In the genomic region with DNA sequence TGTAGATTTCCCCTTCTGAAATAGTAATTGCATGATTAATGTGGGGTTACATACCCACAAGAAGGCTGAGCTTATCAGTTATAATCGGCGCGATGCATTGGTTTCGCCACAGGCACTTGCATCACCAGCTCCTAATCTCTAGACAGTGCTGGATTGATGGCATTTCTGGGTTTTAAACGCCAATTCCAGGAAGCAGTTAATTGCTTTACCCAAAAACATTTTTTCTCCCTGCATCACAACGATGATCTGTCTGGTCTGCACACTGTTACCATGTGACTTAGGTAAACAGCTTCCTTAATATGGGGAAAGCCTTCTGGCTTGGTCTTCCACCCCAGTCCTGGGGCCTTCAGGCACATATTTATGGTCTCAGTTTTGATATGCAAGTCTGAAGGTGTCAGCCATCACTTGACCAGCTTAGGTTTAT, we compare ENCODE assay signal across 10 cellular contexts.
DNase-seq lines count a peak whose midpoint lies in the region; ATAC-seq and TF ChIP-seq lines count a peak whose summit lies in the region.
"Had no signal": no experiment of that assay in that cellular context is flagged by ENCODE, and none has a peak within 500 bp of the region (broad histone marks: within the 10 kb centered on the region; RNA-seq: fewer than 3 reads in every experiment).

No MANE protein-coding gene starts in this region.

- peak; percentile 92 for ATAC-seq in stimulated activated effector memory CD8-positive, alpha-beta T cell treated with anti-CD3 and anti-CD28 coated beads, Interleukin-12 subunit alpha, Interleukin-12 subunit beta, amount 100 ng/mL, for 72 hours
- no peak for ATAC-seq in HG03280 (IDR thresholded peaks at IDR 0.05; ENCODE audit: unreplicated experiment)

- H3K4me1 Mint-ChIP-seq in activated naive CD4-positive, alpha-beta T cell treated with anti-CD3 and anti-CD28 coated beads for 36 hours (ENCODE audit: low read depth) = peaks cover 25% of the 10 kb centered on the region
- H3K4me1 Mint-ChIP-seq in dendritic cell treated with granulocyte-macrophage colony-stimulating factor and Interleukin-4, amounts not matched to agents 40 ng/mL and 50 ng/mL, for 4 days (ENCODE audit: low read depth) = peaks cover 58% of the 10 kb centered on the region
- H3K4me1 Mint-ChIP-seq in stimulated activated effector memory CD8-positive, alpha-beta T cell treated with anti-CD3 and anti-CD28 coated beads, Interleukin-12 subunit alpha, Interleukin-12 subunit beta, amount 100 ng/mL, for 72 hours = peaks cover 41% of the 10 kb centered on the region

- intact Hi-C loops in activated naive CD4-positive, alpha-beta T cell treated with anti-CD3 and anti-CD28 coated beads for 36 hours (cut with micrococcal nuclease) = no loop called here
- intact Hi-C loops in dendritic cell treated with granulocyte-macrophage colony-stimulating factor and Interleukin-4, amounts not matched to agents 40 ng/mL and 50 ng/mL, for 4 days (cut with micrococcal nuclease) = no loop called here

- no peak for TF ChIP-seq CTCF in SK-N-SH (IDR thresholded peaks at IDR 0.05)

- H3K4me3 ChIP-seq in SK-N-SH (ENCODE audit: low read depth in 2 of 2, low read length in 1 of 2) = no peak overlapping the region
- H3K4me3 ChIP-seq: upper lobe of left lung had no signal

- TF ChIP-seq EP300 in SK-N-SH (IDR thresholded peaks at IDR 0.05; ENCODE audit: borderline replicate concordance in 1 of 2, low read depth in 1 of 2, low read length in 1 of 2) = peak; percentile 74 to 84; a peak in 3 of 4 replicates

- no peaks in the 10 kb centered on the region for H3K27me3 ChIP-seq in SK-N-SH (ENCODE audit: insufficient read depth)
- H3K27me3 ChIP-seq: upper lobe of left lung had no signal

- H3K36me3 ChIP-seq in SK-N-SH (replicated peaks in 1 of 2; ENCODE audit: control insufficient read depth in 1 of 2, insufficient read depth in 2 of 2, low read length in 1 of 2) = no peaks in the 10 kb centered on the region
- H3K36me3 ChIP-seq: upper lobe of left lung had no signal

- WGBS in SK-N-SH (ENCODE audit: low lambda C conversion rate) = 15% methylated on average over 6 of the region's 6 CpGs

- H3K79me2 ChIP-seq in SK-N-SH (ENCODE audit: insufficient read depth) = no peaks in the 10 kb centered on the region

- peak overlapping the region; percentile 2; the same call in 1 of the 2 replicates for H2AFZ ChIP-seq in SK-N-SH (ENCODE audit: low read depth)

- H4K20me1 ChIP-seq in SK-N-SH (ENCODE audit: insufficient read depth) = no peaks in the 10 kb centered on the region

- DNase-seq in activated naive CD4-positive, alpha-beta T cell treated with Interleukin-2 at 50 U/mL for 16 hours = peak; percentile 22
- DNase-seq in activated naive CD4-positive, alpha-beta T cell treated with anti-CD3 and anti-CD28 coated beads for 36 hours = no peak
- DNase-seq in SK-N-SH (peak; percentile 63), T-helper 9 cell (no peak), DMS114 treated with DMSO at 0.1 percent for 48 hours (lab: John Stamatoyannopoulos, UW; ENCODE audit: unreplicated experiment) (no peak)
- no peak for DNase-seq in stimulated activated effector memory CD8-positive, alpha-beta T cell treated with anti-CD3 and anti-CD28 coated beads, Interleukin-12 subunit alpha, Interleukin-12 subunit beta, amount 100 ng/mL, for 72 hours (ENCODE audit: low spot score in 2 of 2)
- DNase-seq: CD4-positive, alpha-beta T cell; upper lobe of left lung had no signal

- no peaks in the 10 kb centered on the region for H3K9me3 ChIP-seq in SK-N-SH
- H3K9me3 ChIP-seq: upper lobe of left lung had no signal

- H3K27ac Mint-ChIP-seq in activated naive CD4-positive, alpha-beta T cell treated with anti-CD3 and anti-CD28 coated beads for 36 hours = no peak overlapping the region
- H3K27ac Mint-ChIP-seq in dendritic cell treated with granulocyte-macrophage colony-stimulating factor and Interleukin-4, amounts not matched to agents 40 ng/mL and 50 ng/mL, for 4 days = peak overlapping the region; percentile 27
- H3K27ac Mint-ChIP-seq in stimulated activated effector memory CD8-positive, alpha-beta T cell treated with anti-CD3 and anti-CD28 coated beads, Interleukin-12 subunit alpha, Interleukin-12 subunit beta, amount 100 ng/mL, for 72 hours = no peak overlapping the region
- H3K27ac Mint-ChIP-seq: CD4-positive, alpha-beta T cell had no signal

- peaks cover 20% of the 10 kb centered on the region for H3F3A ChIP-seq in SK-N-SH (replicated peaks; ENCODE audit: insufficient read depth)

- H3K36me3 Mint-ChIP-seq in activated naive CD4-positive, alpha-beta T cell treated with anti-CD3 and anti-CD28 coated beads for 36 hours (ENCODE audit: low read depth) = no peaks in the 10 kb centered on the region
- H3K36me3 Mint-ChIP-seq in dendritic cell treated with granulocyte-macrophage colony-stimulating factor and Interleukin-4, amounts not matched to agents 40 ng/mL and 50 ng/mL, for 4 days (ENCODE audit: low read depth) = no peaks in the 10 kb centered on the region
- H3K36me3 Mint-ChIP-seq in stimulated activated effector memory CD8-positive, alpha-beta T cell treated with anti-CD3 and anti-CD28 coated beads, Interleukin-12 subunit alpha, Interleukin-12 subunit beta, amount 100 ng/mL, for 72 hours = no peaks in the 10 kb centered on the region

- CTCF ChIA-PET in activated naive CD4-positive, alpha-beta T cell treated with anti-CD3 and anti-CD28 coated beads for 36 hours (lab: Charles Lee) = interaction anchor here (0.6 kb wide), 1 partner anchor 10 kb away, joined by 5 read pairs; no protein-coding TSS in a partner anchor
- CTCF ChIA-PET in SK-N-SH (lab: Yijun Ruan, JAX) = interaction anchor here (0.9 kb wide), 1 partner anchor 16 kb away, joined by 3 read pairs; no protein-coding TSS in a partner anchor

- H3K9me2 ChIP-seq in SK-N-SH = no peaks in the 10 kb centered on the region

- no peak overlapping the region for H3K4me3 Mint-ChIP-seq in activated naive CD4-positive, alpha-beta T cell treated with anti-CD3 and anti-CD28 coated beads for 36 hours
- no peak overlapping the region for H3K4me3 Mint-ChIP-seq in dendritic cell treated with granulocyte-macrophage colony-stimulating factor and Interleukin-4, amounts not matched to agents 40 ng/mL and 50 ng/mL, for 4 days
- no peak overlapping the region for H3K4me3 Mint-ChIP-seq in stimulated activated effector memory CD8-positive, alpha-beta T cell treated with anti-CD3 and anti-CD28 coated beads, Interleukin-12 subunit alpha, Interleukin-12 subunit beta, amount 100 ng/mL, for 72 hours
- H3K4me3 Mint-ChIP-seq: CD4-positive, alpha-beta T cell had no signal

- H3K4me1 ChIP-seq in SK-N-SH (ENCODE audit: control insufficient read depth in 1 of 2, insufficient read depth in 2 of 2, low read depth in 1 of 2, low read length in 1 of 2) = peaks cover 37 to 42% of the 10 kb centered on the region in 2 experiments

- H3K4me2 ChIP-seq in SK-N-SH = peak overlapping the region; percentile 1; the same call in 1 of the 2 replicates

- POLR2A ChIA-PET in SK-N-SH (lab: Yijun Ruan, JAX) = interaction anchor here (0.5 kb wide), 1 partner anchor 118 kb away, joined by 7 read pairs; no protein-coding TSS in a partner anchor

- H3K9ac ChIP-seq in SK-N-SH = no peak overlapping the region

- H3K27me3 Mint-ChIP-seq in activated naive CD4-positive, alpha-beta T cell treated with anti-CD3 and anti-CD28 coated beads for 36 hours (ENCODE audit: low read depth) = no peaks in the 10 kb centered on the region
- peaks cover 4% of the 10 kb centered on the region for H3K27me3 Mint-ChIP-seq in dendritic cell treated with granulocyte-macrophage colony-stimulating factor and Interleukin-4, amounts not matched to agents 40 ng/mL and 50 ng/mL, for 4 days
- H3K27me3 Mint-ChIP-seq: CD4-positive, alpha-beta T cell had no signal

- H3K9me3 Mint-ChIP-seq in activated naive CD4-positive, alpha-beta T cell treated with anti-CD3 and anti-CD28 coated beads for 36 hours = no peaks in the 10 kb centered on the region
- H3K9me3 Mint-ChIP-seq in dendritic cell treated with granulocyte-macrophage colony-stimulating factor and Interleukin-4, amounts not matched to agents 40 ng/mL and 50 ng/mL, for 4 days = peaks cover 13% of the 10 kb centered on the region
- no peaks in the 10 kb centered on the region for H3K9me3 Mint-ChIP-seq in stimulated activated effector memory CD8-positive, alpha-beta T cell treated with anti-CD3 and anti-CD28 coated beads, Interleukin-12 subunit alpha, Interleukin-12 subunit beta, amount 100 ng/mL, for 72 hours
- H3K9me3 Mint-ChIP-seq: CD4-positive, alpha-beta T cell had no signal

- peak overlapping the region; percentile 57 to 83 for H3K27ac ChIP-seq in SK-N-SH (ENCODE audit: low read depth in 2 of 2, low read length in 1 of 2)
- H3K27ac ChIP-seq: upper lobe of left lung had no signal

- no peak for TF ChIP-seq RAD21 in SK-N-SH (IDR thresholded peaks at IDR 0.05; ENCODE audit: low read length)

TF ChIP-seq in SK-N-SH, 30 proteins besides CTCF, POLR2A, EP300 and RAD21 (continues in another document):
- TF ChIP-seq GATA2 (CRISPR knock-in tag; IDR thresholded peaks at IDR 0.05) (peak; percentile 64), CHD2 (IDR thresholded peaks at IDR 0.05; ENCODE audit: low read length, partially characterized antibody) (peak; percentile 47), FOSL2 (IDR thresholded peaks at IDR 0.05; ENCODE audit: borderline replicate concordance, low read depth) (peak; percentile 51; the same call in 1 of the 2 replicates), NRF1 (IDR thresholded peaks at IDR 0.05; ENCODE audit: low read depth, low read length) (no peak), FOXJ3 (CRISPR knock-in tag; IDR thresholded peaks at IDR 0.05) (no peak), ELF1 (IDR thresholded peaks at IDR 0.05) (no peak), JUND (IDR thresholded peaks at IDR 0.05) (peak; percentile 68), NFIC (IDR thresholded peaks at IDR 0.05; ENCODE audit: borderline replicate concordance) (peak; percentile 64), RCOR1 (IDR thresholded peaks at IDR 0.05; ENCODE audit: low read length) (peak; percentile 88), YY1 (IDR thresholded peaks at IDR 0.05; ENCODE audit: low read depth) (no peak)
- TF ChIP-seq, protein P1, sequence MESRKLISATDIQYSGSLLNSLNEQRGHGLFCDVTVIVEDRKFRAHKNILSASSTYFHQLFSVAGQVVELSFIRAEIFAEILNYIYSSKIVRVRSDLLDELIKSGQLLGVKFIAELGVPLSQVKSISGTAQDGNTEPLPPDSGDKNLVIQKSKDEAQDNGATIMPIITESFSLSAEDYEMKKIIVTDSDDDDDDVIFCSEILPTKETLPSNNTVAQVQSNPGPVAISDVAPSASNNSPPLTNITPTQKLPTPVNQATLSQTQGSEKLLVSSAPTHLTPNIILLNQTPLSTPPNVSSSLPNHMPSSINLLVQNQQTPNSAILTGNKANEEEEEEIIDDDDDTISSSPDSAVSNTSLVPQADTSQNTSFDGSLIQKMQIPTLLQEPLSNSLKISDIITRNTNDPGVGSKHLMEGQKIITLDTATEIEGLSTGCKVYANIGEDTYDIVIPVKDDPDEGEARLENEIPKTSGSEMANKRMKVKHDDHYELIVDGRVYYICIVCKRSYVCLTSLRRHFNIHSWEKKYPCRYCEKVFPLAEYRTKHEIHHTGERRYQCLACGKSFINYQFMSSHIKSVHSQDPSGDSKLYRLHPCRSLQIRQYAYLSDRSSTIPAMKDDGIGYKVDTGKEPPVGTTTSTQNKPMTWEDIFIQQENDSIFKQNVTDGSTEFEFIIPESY (IDR thresholded peaks at IDR 0.05; ENCODE audit: borderline replicate concordance, low read depth) = no peak

Comparison
In these comparisons a context has a peak if more than half of its experiments do, and no peak if none do; other contexts are left out.
1. DNase-seq: peak in activated naive CD4-positive, alpha-beta T cell treated with Interleukin-2 at 50 U/mL for 16 hours (single experiment) and SK-N-SH (single experiment); none in activated naive CD4-positive, alpha-beta T cell treated with anti-CD3 and anti-CD28 coated beads for 36 hours (single experiment), stimulated activated effector memory CD8-positive, alpha-beta T cell treated with anti-CD3 and anti-CD28 coated beads, Interleukin-12 subunit alpha, Interleukin-12 subunit beta, amount 100 ng/mL, for 72 hours (0 of 2), T-helper 9 cell (single experiment) and DMS114 treated with DMSO at 0.1 percent for 48 hours (single experiment).